Comparison of ENCODE assay signal across 1 cellular context in genomic region chr2:11738589-11739436, GRCh38.
A peak's percentile ranks its signal among the peaks of the same experiment; 100 is the strongest.
TF ChIP-seq lines count a peak whose summit lies in the region.

No MANE protein-coding gene starts in this region.

TF ChIP-seq in GM12878, 131 proteins besides CTCF, POLR2A, EP300 and RAD21 (continued from another document):
- TF ChIP-seq E4F1 (IDR thresholded peaks at IDR 0.05; ENCODE audit: borderline replicate concordance, partially characterized antibody) (no peak), SMC3 (IDR thresholded peaks at IDR 0.05; ENCODE audit: borderline replicate concordance, low read length) (peak; percentile 72)
